ENCODE assay signal across 8 cellular contexts in the genomic region with DNA sequence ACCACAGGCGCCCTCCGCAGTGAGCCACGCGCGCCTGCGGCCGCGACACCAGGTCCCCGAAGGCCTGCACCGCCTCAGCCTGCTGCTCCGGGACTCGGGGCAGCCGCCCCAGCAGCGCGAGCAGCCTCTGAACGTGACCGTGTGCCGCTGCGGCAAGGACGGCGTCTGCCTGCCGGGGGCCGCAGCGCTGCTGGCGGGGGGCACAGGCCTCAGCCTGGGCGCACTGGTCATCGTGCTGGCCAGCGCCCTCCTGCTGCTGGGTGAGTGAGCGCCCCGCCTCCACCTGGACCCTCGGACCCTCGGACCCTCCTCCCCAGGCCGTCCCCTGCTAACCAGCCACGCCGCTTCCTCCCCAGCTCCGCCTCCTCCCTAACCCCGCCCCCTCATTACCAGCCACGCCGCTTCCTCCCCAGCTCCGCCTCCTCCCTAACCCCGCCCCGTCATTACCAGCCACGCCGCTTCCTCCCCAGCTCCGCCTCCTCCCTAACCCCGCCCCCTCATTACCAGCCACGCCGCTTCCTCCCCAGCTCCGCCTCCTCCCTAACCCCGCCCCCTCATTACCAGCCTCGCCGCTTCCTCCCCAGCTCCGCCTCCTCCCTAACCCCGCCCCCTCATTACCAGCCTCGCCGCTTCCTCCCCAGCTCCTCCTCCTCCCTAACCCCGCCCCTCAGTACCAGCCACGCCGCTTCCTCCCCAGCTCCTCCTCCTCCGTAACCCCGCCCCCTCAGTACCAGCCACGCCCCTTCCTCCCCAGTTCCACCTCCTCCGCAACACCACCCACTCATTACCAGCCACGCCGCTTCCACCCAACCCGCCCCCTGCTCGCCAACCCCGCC. TPM values are rescaled to one million over a fixed set of nuclear protein-coding genes. Genes with fewer than 3 reads are reported as not detected.
DNase-seq lines count a peak whose midpoint lies in the region; TF ChIP-seq lines count a peak whose summit lies in the region.
"Not testable (repeated sequence)": the region's sequence is repeated elsewhere in the genome, so short reads cannot be mapped to it uniquely, and the experiment has no call there.

No MANE protein-coding gene starts in this region.

- H3K9me3 ChIP-seq in neuron (ENCODE audit: low read length) = not testable (repeated sequence)

- DNase-seq in CMK (ENCODE audit: low read depth) = peak; percentile 90
- DNase-seq in HFFc6 = peak; percentile 43
- DNase-seq in NK-92 (lab: John Stamatoyannopoulos, UW; ENCODE audit: unreplicated experiment) = peak; percentile 56
- peak; percentile 45 for DNase-seq in activated CD4-positive, CD25-positive, alpha-beta regulatory T cell treated with anti-CD3 and anti-CD28 coated beads, Interleukin-2, amount 50 U/mL, for 16 hours (ENCODE audit: low read depth, low spot score)
- DNase-seq in astrocyte of the hippocampus (ENCODE audit: low read depth, low spot score) = peak; percentile 91
- DNase-seq in glutamatergic neuron = peak; percentile 62
- DNase-seq in stimulated activated CD8-positive, alpha-beta memory T cell treated with anti-CD3 and anti-CD28 coated beads, Interleukin-7, amount 100 ng/mL, for 4 hours (ENCODE audit: low read depth in 2 of 2) = peak; percentile 75 to 78

- not testable (repeated sequence) for H3K4me1 Mint-ChIP-seq in HFFc6 (ENCODE audit: low read depth); glutamatergic neuron (ENCODE audit: low read depth, unreplicated experiment)

- H3K4me3 Mint-ChIP-seq in HFFc6; glutamatergic neuron (ENCODE audit: unreplicated experiment): not testable (repeated sequence)

- TF ChIP-seq CTCF in HFFc6 (IDR thresholded peaks at IDR 0.05) = 0 out of 2 replicates have a peak, but pooled peaks have one; percentile 11
- TF ChIP-seq CTCF in glutamatergic neuron (IDR thresholded peaks at IDR 0.05; ENCODE audit: partially characterized antibody, unreplicated experiment) = not testable (repeated sequence)

- H3K4me3 ChIP-seq in neuron (ENCODE audit: low read length) = peak overlapping the region; percentile 17

- not testable (repeated sequence) for H3K27ac Mint-ChIP-seq in HFFc6; glutamatergic neuron (ENCODE audit: unreplicated experiment)

- not testable (repeated sequence) for H3K36me3 Mint-ChIP-seq in HFFc6 (ENCODE audit: low read depth); glutamatergic neuron (ENCODE audit: unreplicated experiment)

- H2AFZ ChIP-seq in neuron (ENCODE audit: low read depth, low read length) = not testable (repeated sequence)

- H3K36me3 ChIP-seq in neuron (ENCODE audit: insufficient read depth, low read length) = not testable (repeated sequence)

- H3K27me3 ChIP-seq in neuron (ENCODE audit: insufficient read depth, low read length) = peaks cover 23% of the 10 kb centered on the region

- H3K9me3 Mint-ChIP-seq in HFFc6 = not testable (repeated sequence)
- peaks cover 27% of the 10 kb centered on the region for H3K9me3 Mint-ChIP-seq in glutamatergic neuron (ENCODE audit: unreplicated experiment)

- H3K4me1 ChIP-seq in neuron (ENCODE audit: insufficient read depth, low read length) = not testable (repeated sequence)

- H3K27me3 Mint-ChIP-seq in HFFc6 (ENCODE audit: insufficient read depth) = not testable (repeated sequence)
- H3K27me3 Mint-ChIP-seq in glutamatergic neuron (ENCODE audit: unreplicated experiment) = peaks cover 28% of the 10 kb centered on the region

RNA-seq across cellular contexts. Expression of gene SLC22A31, which starts 7.9 kb away (rescaled TPM):
- total RNA-seq in HFFc6 (2021; fragmentation: NEBNext Ultra II Directional; extraction: Animal tissue kit (Norgen Biotek cat#: 25700)) = not detected
- total RNA-seq in glutamatergic neuron (ENCODE audit: unreplicated experiment) = 3.9 TPM

RNA-seq across cellular contexts. Expression of gene CDH15, which starts 20.9 kb away (rescaled TPM):
- under 1 TPM in 2 of 6 experiments, not detected in 4; 0.05 to 0.07 TPM for total RNA-seq in HFFc6 (2021; fragmentation: NEBNext Ultra II Directional; extraction: Animal tissue kit (Norgen Biotek cat#: 25700))
- total RNA-seq in glutamatergic neuron (ENCODE audit: unreplicated experiment) = 12.6 TPM

RNA-seq across cellular contexts. Expression of gene ZNF778, which starts 25.1 kb away (rescaled TPM):
- total RNA-seq in HFFc6 (2021; fragmentation: NEBNext Ultra II Directional; extraction: Animal tissue kit (Norgen Biotek cat#: 25700)) = 1 to 10 TPM; 6.8 to 8.1 (median 7.5) TPM
- total RNA-seq in glutamatergic neuron (ENCODE audit: unreplicated experiment) = 36.2 TPM

Comparison
In these comparisons a context has a peak if more than half of its experiments do, and no peak if none do; other contexts are left out.
1. Peak in every context shown above with its lines: DNase-seq and H3K4me3 ChIP-seq.
2. RNA of gene CDH15, which starts 20.9 kb away (total RNA-seq): 12.6 TPM in glutamatergic neuron (single experiment); 0.05 to 0.07 TPM in HFFc6; every median in the first group is over 10 times any median in the second.